ENCODE assay signal across 11 cellular contexts in the genomic region with DNA sequence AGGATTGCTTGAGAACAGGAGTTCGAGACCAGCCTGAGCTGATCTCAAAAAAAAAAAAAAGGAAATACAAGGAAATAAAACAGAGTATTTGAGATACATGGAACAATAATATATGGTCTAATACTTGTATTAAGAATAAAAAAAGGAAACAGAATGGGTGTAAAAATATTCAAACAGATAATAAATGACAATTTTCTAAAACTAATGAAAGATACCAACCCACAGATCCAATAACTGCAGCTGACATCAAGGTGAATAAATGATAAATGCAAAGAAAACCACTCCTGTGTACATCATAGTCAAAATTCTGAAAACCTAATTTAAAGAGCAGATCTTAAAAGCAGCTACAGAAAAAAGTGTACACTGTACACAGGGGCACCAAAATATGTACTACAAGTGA.
"Had no signal": no experiment of that assay in that cellular context is flagged by ENCODE, and none has a peak within 500 bp of the region (broad histone marks: within the 10 kb centered on the region; RNA-seq: fewer than 3 reads in every experiment).

No MANE protein-coding gene starts in this region.

- H3K4me3 Mint-ChIP-seq: GM23338, H9, HFFc6 had no signal

- H3K27ac Mint-ChIP-seq: GM23338, H9, HFFc6 had no signal

- H3K4me3 ChIP-seq: GM23248, GM23338, HAP-1 had no signal

- H3K9me3 Mint-ChIP-seq: GM23338, HFFc6 had no signal

- FAIRE-seq: H1, H54 had no signal

- H3K36me3 ChIP-seq: HAP-1 had no signal

- H3K27ac ChIP-seq: GM23248 had no signal

- ATAC-seq: GM23338, HCT116 had no signal

- DNase-seq: GM23248, GOT3, H7, H9, HCEC 1CT, HFFc6 had no signal
